Comparison of ENCODE assay signal across 8 cellular contexts in the genomic region with DNA sequence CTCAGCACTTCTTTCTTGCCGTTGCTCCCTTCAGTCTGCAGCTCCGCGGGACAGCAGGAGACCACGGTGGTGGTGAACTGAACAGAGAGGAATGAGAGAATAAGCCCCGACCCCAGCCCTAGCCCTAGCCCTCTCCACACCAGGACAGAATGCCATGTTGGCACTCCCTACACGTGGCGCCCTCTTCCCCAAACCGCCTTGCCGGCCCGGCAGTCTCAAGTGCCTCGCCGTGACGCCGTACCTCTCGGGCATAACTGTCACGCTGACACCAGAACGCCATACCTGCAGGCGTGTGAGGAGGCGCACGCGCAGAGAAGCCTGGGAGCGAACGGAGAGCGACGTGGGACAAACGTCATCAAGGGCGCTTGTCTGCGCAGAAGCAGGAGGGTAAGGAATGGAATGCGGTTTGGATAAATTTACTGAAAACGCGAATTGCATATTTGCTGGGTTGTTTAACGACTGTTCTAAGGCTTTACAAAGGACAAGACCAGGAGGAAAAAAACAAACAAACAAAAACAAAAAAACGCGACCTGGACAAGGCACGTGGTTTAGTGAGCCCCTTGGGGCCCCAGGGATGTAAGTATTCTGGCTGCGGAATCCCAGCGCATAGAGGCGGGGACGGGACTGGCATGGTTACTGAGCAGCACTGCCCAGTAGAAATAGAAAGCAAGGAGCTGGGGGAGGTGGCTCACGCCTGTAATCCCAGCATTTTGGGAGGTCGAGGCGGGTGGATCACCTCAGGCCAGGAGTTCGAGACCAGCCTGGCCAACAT. TPM values are rescaled to one million over a fixed set of nuclear protein-coding genes. Genes with fewer than 3 reads are reported as not detected.
DNase-seq lines count a peak whose midpoint lies in the region; ATAC-seq, FAIRE-seq and TF ChIP-seq lines count a peak whose summit lies in the region.

A gene with protein sequence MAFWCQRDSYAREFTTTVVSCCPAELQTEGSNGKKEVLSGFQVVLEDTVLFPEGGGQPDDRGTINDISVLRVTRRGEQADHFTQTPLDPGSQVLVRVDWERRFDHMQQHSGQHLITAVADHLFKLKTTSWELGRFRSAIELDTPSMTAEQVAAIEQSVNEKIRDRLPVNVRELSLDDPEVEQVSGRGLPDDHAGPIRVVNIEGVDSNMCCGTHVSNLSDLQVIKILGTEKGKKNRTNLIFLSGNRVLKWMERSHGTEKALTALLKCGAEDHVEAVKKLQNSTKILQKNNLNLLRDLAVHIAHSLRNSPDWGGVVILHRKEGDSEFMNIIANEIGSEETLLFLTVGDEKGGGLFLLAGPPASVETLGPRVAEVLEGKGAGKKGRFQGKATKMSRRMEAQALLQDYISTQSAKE (minus strand): TSS at position 294 of the 772 bp plus-strand sequence. CDS start 14 bp downstream, at position 280.

- no peaks in the 10 kb centered on the region for H3K9me3 ChIP-seq in right cardiac atrium (ENCODE audit: control insufficient read depth, low read length)

- ATAC-seq in HG02938 (IDR thresholded peaks at IDR 0.05; ENCODE audit: unreplicated experiment): peak; percentile 75
- peak; percentile 96 to 97 for ATAC-seq in right cardiac atrium

- peak within 1 kb of the TSS; percentile 59 for H3K27ac ChIP-seq in right cardiac atrium (ENCODE audit: low read length)

- intact Hi-C loops in right cardiac atrium (cut with DNase I): no loop called here

- H3K4me1 ChIP-seq in right cardiac atrium (ENCODE audit: control insufficient read depth, insufficient read depth, low read length): peaks cover 2% of the 10 kb centered on the region

- H3K4me3 ChIP-seq in GM12864 (ENCODE audit: low read depth, low read length) (peak within 1 kb of the TSS; percentile 87), right cardiac atrium (ENCODE audit: low read length) (peak within 1 kb of the TSS; percentile 76)

- TF ChIP-seq CTCF in GM12864 (IDR thresholded peaks at IDR 0.05; ENCODE audit: low read depth, low read length, missing control alignments): no peak

- no peaks in the 10 kb centered on the region for H3K27me3 ChIP-seq in right cardiac atrium (ENCODE audit: control insufficient read depth, insufficient read depth)

- H3K9me3 Mint-ChIP-seq in T-helper 2 cell treated with Interferon-gamma antibody and Interleukin-4, amounts not matched to agents 5 μg/mL and 100 μg/mL, for 36 hours: no peaks in the 10 kb centered on the region

- H3K27ac Mint-ChIP-seq in T-helper 2 cell treated with Interferon-gamma antibody and Interleukin-4, amounts not matched to agents 5 μg/mL and 100 μg/mL, for 36 hours: peak within 1 kb of the TSS; percentile 98

- peaks cover 29% of the 10 kb centered on the region for H3K36me3 Mint-ChIP-seq in T-helper 2 cell treated with Interferon-gamma antibody and Interleukin-4, amounts not matched to agents 5 μg/mL and 100 μg/mL, for 36 hours (ENCODE audit: low read depth)

- H3K27me3 Mint-ChIP-seq in T-helper 2 cell treated with Interferon-gamma antibody and Interleukin-4, amounts not matched to agents 5 μg/mL and 100 μg/mL, for 36 hours (ENCODE audit: low read depth): peaks cover 2% of the 10 kb centered on the region

- peak; percentile 80 for FAIRE-seq in urothelium cell line (lab: Jason Lieb, UNC)

- WGBS in right cardiac atrium: 1% methylated on average over 43 of the region's 43 CpGs

- peaks cover 10% of the 10 kb centered on the region for H3K4me1 Mint-ChIP-seq in T-helper 2 cell treated with Interferon-gamma antibody and Interleukin-4, amounts not matched to agents 5 μg/mL and 100 μg/mL, for 36 hours (ENCODE audit: low read depth)

- DNase-seq in GM12864 (ENCODE audit: low read depth): peak; percentile 84
- DNase-seq in NCI-H1930 (lab: John Stamatoyannopoulos, UW): peak; percentile 75 to 87
- DNase-seq in T-helper 2 cell treated with Interferon-gamma antibody and Interleukin-4, amounts not matched to agents 5 μg/mL and 100 μg/mL, for 36 hours (ENCODE audit: low spot score): peak; percentile 92
- peak; percentile 24 to 91 (median 82) for DNase-seq in anterior cingulate cortex (lab: John Stamatoyannopoulos, UW)
- DNase-seq in right cardiac atrium: peak; percentile 91 to 96 (median 96)
- DNase-seq in pulmonary artery endothelial cell (ENCODE audit: low read depth, low spot score): peak; percentile 79
- peak; percentile 93 for DNase-seq in urothelium cell line (ENCODE audit: low spot score)

- H3K4me3 Mint-ChIP-seq in T-helper 2 cell treated with Interferon-gamma antibody and Interleukin-4, amounts not matched to agents 5 μg/mL and 100 μg/mL, for 36 hours: peak within 1 kb of the TSS; percentile 99

RNA-seq across cellular contexts. Expression of the gene that starts here (rescaled TPM):
- total RNA-seq in right cardiac atrium (10 to 100 TPM; 26.0 to 35.7 (median 30.6) TPM), pulmonary artery endothelial cell (22.2 and 29.3 TPM in 2 replicates)
- polyA plus RNA-seq in right cardiac atrium: 41.6 TPM

Comparison
In these comparisons a context has a peak if more than half of its experiments do, and no peak if none do; other contexts are left out.
1. Peak in every context shown above with its lines: DNase-seq, ATAC-seq, H3K4me3 ChIP-seq and H3K27ac ChIP-seq.